Comparison of ENCODE assay signal across 8 cellular contexts in genomic region chr11:85647604-85648299, GRCh38. TPM values are rescaled to one million over a fixed set of nuclear protein-coding genes. Genes with fewer than 3 reads are reported as not detected.
DNase-seq lines count a peak whose midpoint lies in the region; ATAC-seq and TF ChIP-seq lines count a peak whose summit lies in the region.

TMEM126A (plus strand) TSS chr11:85647967; CDS start chr11:85650256, 2,289 bp downstream.

- H4K20me1 ChIP-seq in OCI-LY1 (ENCODE audit: insufficient read depth, low read length) = no peaks in the 10 kb centered on the region

- peak within 1 kb of the TSS; percentile 89 for H3K4me2 ChIP-seq in OCI-LY1 (ENCODE audit: low read length)

- peak within 1 kb of the TSS; percentile 57 for H3K27ac ChIP-seq in OCI-LY1 (ENCODE audit: low read depth, low read length, poor library complexity, severe bottlenecking)

- H3F3A ChIP-seq in OCI-LY1 (ENCODE audit: insufficient read depth, low read length) = 0 out of 2 replicates have a peak, but pooled peaks cover 3% of the 10 kb centered on the region

- DNase-seq in D341Med (ENCODE audit: low spot score) (peak; percentile 92), HuH-7 (ENCODE audit: low spot score) (peak; percentile 76), mesenteric fat pad (ENCODE audit: low spot score) (peak; percentile 97)
- DNase-seq in activated CD8-positive, alpha-beta memory T cell treated with anti-CD3 and anti-CD28 coated beads, Interleukin-2, amount 50 U/mL, for 48 hours = peak; percentile 97
- DNase-seq in stimulated activated CD8-positive, alpha-beta memory T cell treated with anti-CD3 and anti-CD28 coated beads, Interleukin-15, amount 100 ng/mL, for 1 hour (ENCODE audit: low read depth) = peak; percentile 77

- H3K9me2 ChIP-seq in OCI-LY1 (ENCODE audit: low read depth, low read length) = no peaks in the 10 kb centered on the region

- peak within 1 kb of the TSS; percentile 50; the same call in 1 of the 2 replicates for H2AFZ ChIP-seq in OCI-LY1 (ENCODE audit: low read length)

- TF ChIP-seq CTCF in OCI-LY1 (IDR thresholded peaks at IDR 0.05; ENCODE audit: low read length) = no peak

- peaks cover 15% of the 10 kb centered on the region; the same call in 1 of the 2 replicates for H3K36me3 ChIP-seq in OCI-LY1 (ENCODE audit: insufficient read depth, low read length)

- H3K4me3 ChIP-seq in OCI-LY1 (ENCODE audit: low read depth, low read length, poor library complexity, severe bottlenecking) = peak within 1 kb of the TSS; percentile 78

- no peaks in the 10 kb centered on the region for H3K27me3 ChIP-seq in OCI-LY1 (ENCODE audit: insufficient read depth, low read length)

- no peaks in the 10 kb centered on the region for H3K9me3 ChIP-seq in OCI-LY1 (ENCODE audit: low read length)

- in situ Hi-C loops in endometrial microvascular endothelial cells (cut with HindIII; ENCODE audit: inconsistent ontology term, low pct_unique_long_range_greater_than_20kb, low sequenced_read_pairs) = no loop called here

- H3K4me1 ChIP-seq in OCI-LY1 (ENCODE audit: insufficient read depth, low read length, severe bottlenecking) = peaks cover 26% of the 10 kb centered on the region

- peaks cover 7% of the 10 kb centered on the region; the same call in 1 of the 2 replicates for H3K79me2 ChIP-seq in OCI-LY1 (ENCODE audit: insufficient read depth, low read length)

- H3K9ac ChIP-seq in OCI-LY1 (ENCODE audit: low read length) = peak within 1 kb of the TSS; percentile 79

- peak; percentile 99 for ATAC-seq in GM21526 (IDR thresholded peaks at IDR 0.05; ENCODE audit: low FRiP score, unreplicated experiment)

RNA-seq across cellular contexts. Expression of gene TMEM126A, which starts in this region (rescaled TPM):
- total RNA-seq in endometrial microvascular endothelial cells (ENCODE audit: inconsistent ontology term) (46.6 TPM), mesenteric fat pad (36.6 TPM)

Comparison
In these comparisons a context has a peak if more than half of its experiments do, and no peak if none do; other contexts are left out.
1. Peak in every context shown above with its lines: DNase-seq, ATAC-seq, H3K4me3 ChIP-seq and H3K27ac ChIP-seq.